ENCODE assay signal across 13 cellular contexts in the genomic region with DNA sequence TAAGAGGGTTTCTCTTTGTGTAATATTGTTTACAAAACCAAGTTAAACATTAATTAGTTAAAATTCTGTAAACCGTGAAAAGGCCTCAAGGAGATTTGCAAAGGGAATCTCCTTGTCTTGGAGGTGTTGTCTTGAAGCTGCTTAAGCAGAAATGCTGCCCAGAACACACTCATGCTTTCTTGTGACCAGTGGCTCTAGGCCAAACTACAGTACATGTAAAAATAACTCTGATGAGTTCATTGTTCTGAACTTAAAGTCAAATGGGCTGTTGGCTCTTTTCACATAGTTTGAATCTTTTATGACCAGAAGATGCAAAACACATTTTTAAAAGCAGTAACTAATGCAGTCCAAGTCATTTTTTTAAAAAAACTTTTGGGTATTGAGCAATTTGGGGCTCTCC.
DNase-seq lines count a peak whose midpoint lies in the region; ATAC-seq and TF ChIP-seq lines count a peak whose summit lies in the region.
"Had no signal": no experiment of that assay in that cellular context is flagged by ENCODE, and none has a peak within 500 bp of the region (broad histone marks: within the 10 kb centered on the region; RNA-seq: fewer than 3 reads in every experiment).

No MANE protein-coding gene starts in this region.

- intact Hi-C loops in esophagus squamous epithelium (cut with DNase I): no loop called here

- H3K4me3 Mint-ChIP-seq in neural progenitor cell: no peak overlapping the region
- H3K4me3 Mint-ChIP-seq: stimulated activated naive CD8-positive, alpha-beta T cell treated with anti-CD3 and anti-CD28 coated beads, Interleukin-15, Interleukin-2, amounts not matched to agents 100 ng/mL and 50 ng/mL, for 24 hours had no signal

- H3K4me2 ChIP-seq in neural progenitor cell: no peak overlapping the region

- CTCF ChIA-PET in AG04449 (lab: Yijun Ruan, JAX): no interaction called here

- H3K4me3 ChIP-seq in AG04449 (ENCODE audit: low read depth, low read length) (no peak overlapping the region), esophagus squamous epithelium (no peak overlapping the region), neural progenitor cell (no peak overlapping the region)
- H3K4me3 ChIP-seq: BLaER1 treated with 17β-estradiol and CSF1 and Interleukin-3, amounts not matched to agents 10 nM and 100 nM; SK-N-MC had no signal

- H3K36me3 Mint-ChIP-seq in neural progenitor cell: peaks cover 2% of the 10 kb centered on the region

- no peak overlapping the region for H3K9ac ChIP-seq in neural progenitor cell
- H3K9ac ChIP-seq: BLaER1 treated with 17β-estradiol and CSF1 and Interleukin-3, amounts not matched to agents 10 nM and 100 nM had no signal

- no peaks in the 10 kb centered on the region for H3K36me3 ChIP-seq in esophagus squamous epithelium
- no peaks in the 10 kb centered on the region for H3K36me3 ChIP-seq in neural progenitor cell
- H3K36me3 ChIP-seq: BLaER1 treated with 17β-estradiol and CSF1 and Interleukin-3, amounts not matched to agents 10 nM and 100 nM had no signal

- no peaks in the 10 kb centered on the region for H4K20me1 ChIP-seq in neural progenitor cell (ENCODE audit: low read depth)
- H4K20me1 ChIP-seq: BLaER1 treated with 17β-estradiol and CSF1 and Interleukin-3, amounts not matched to agents 10 nM and 100 nM had no signal

- peak; percentile 96 for DNase-seq in AG04449 (ENCODE audit: low read depth, low spot score)
- DNase-seq in RKO (ENCODE audit: low spot score): peak; percentile 4
- no peak for DNase-seq in esophagus squamous epithelium (lab: John Stamatoyannopoulos, UW)
- DNase-seq in non-pigmented ciliary epithelial cell (ENCODE audit: low read depth): peak; percentile 90
- DNase-seq in erythroblast (lab: John Stamatoyannopoulos, UW): no peak
- DNase-seq in RPMI8226: no peak
- DNase-seq in neural progenitor cell (ENCODE audit: low spot score): no peak
- DNase-seq: NCI-H1105 had no signal

- H3K27ac Mint-ChIP-seq in neural progenitor cell: no peak overlapping the region
- H3K27ac Mint-ChIP-seq: stimulated activated naive CD8-positive, alpha-beta T cell treated with anti-CD3 and anti-CD28 coated beads, Interleukin-15, Interleukin-2, amounts not matched to agents 100 ng/mL and 50 ng/mL, for 24 hours had no signal

- peaks cover 8% of the 10 kb centered on the region for H3K9me3 Mint-ChIP-seq in neural progenitor cell
- H3K9me3 Mint-ChIP-seq: stimulated activated naive CD8-positive, alpha-beta T cell treated with anti-CD3 and anti-CD28 coated beads, Interleukin-15, Interleukin-2, amounts not matched to agents 100 ng/mL and 50 ng/mL, for 24 hours had no signal

- H3K27me3 ChIP-seq in esophagus squamous epithelium (no peaks in the 10 kb centered on the region), neural progenitor cell (no peaks in the 10 kb centered on the region)
- H3K27me3 ChIP-seq: foreskin keratinocyte had no signal

- no peaks in the 10 kb centered on the region for H3K79me2 ChIP-seq in neural progenitor cell (ENCODE audit: low read depth)

- no peak overlapping the region for H2AFZ ChIP-seq in neural progenitor cell (replicated peaks)

- H3K4me1 Mint-ChIP-seq in neural progenitor cell: peaks cover 19% of the 10 kb centered on the region

- peaks cover 2% of the 10 kb centered on the region for H3K27me3 Mint-ChIP-seq in neural progenitor cell (ENCODE audit: insufficient read depth, low read depth)
- H3K27me3 Mint-ChIP-seq: stimulated activated naive CD8-positive, alpha-beta T cell treated with anti-CD3 and anti-CD28 coated beads, Interleukin-15, Interleukin-2, amounts not matched to agents 100 ng/mL and 50 ng/mL, for 24 hours had no signal

- H3K4me1 ChIP-seq in esophagus squamous epithelium (peaks cover 0 to 26% (median 9%) of the 10 kb centered on the region in 3 donors), neural progenitor cell (peaks cover 13% of the 10 kb centered on the region)
- H3K4me1 ChIP-seq: foreskin keratinocyte had no signal

- ATAC-seq in GM21423 (IDR thresholded peaks at IDR 0.05; ENCODE audit: unreplicated experiment): no peak
- ATAC-seq: foreskin keratinocyte had no signal

- POLR2A ChIA-PET in AG04449 (lab: Yijun Ruan, JAX): interaction anchor here (0.6 to 1.4 kb wide), 3 partner anchors 15 to 454 kb away, joined by 3 to 7 read pairs (median 7); no protein-coding TSS in a partner anchor

- TF ChIP-seq CTCF in AG04449 (IDR thresholded peaks at IDR 0.05; ENCODE audit: insufficient read depth, low read length, missing control alignments) (no peak), esophagus squamous epithelium (IDR thresholded peaks at IDR 0.05) (no peak), neural progenitor cell (IDR thresholded peaks at IDR 0.05) (no peak)

- TF ChIP-seq POLR2A in esophagus squamous epithelium (IDR thresholded peaks at IDR 0.05) (no peak), erythroblast (IDR thresholded peaks at IDR 0.05; ENCODE audit: low read length) (no peak)

- WGBS in esophagus squamous epithelium, 2 donors: 23 to 38% methylated on average over 1 of the region's 1 CpG

- H3K27ac ChIP-seq in esophagus squamous epithelium (peak overlapping the region in 3 of 4 donors; percentile 35 to 67 (median 45)), neural progenitor cell (no peak overlapping the region)
- H3K27ac ChIP-seq: foreskin keratinocyte, SK-N-MC had no signal

- no peaks in the 10 kb centered on the region for H3F3A ChIP-seq in neural progenitor cell (ENCODE audit: low read depth)

- H3K9me3 ChIP-seq in esophagus squamous epithelium (no peaks in the 10 kb centered on the region), neural progenitor cell (ENCODE audit: low read depth) (no peaks in the 10 kb centered on the region)

Comparison
In these comparisons a context has a peak if more than half of its experiments do, and no peak if none do; other contexts are left out.
1. DNase-seq: peak in AG04449 (single experiment), RKO (single experiment) and non-pigmented ciliary epithelial cell (single experiment); none in esophagus squamous epithelium (single experiment), erythroblast (0 of 2), RPMI8226 (single experiment) and neural progenitor cell (single experiment).